In the genomic region with DNA sequence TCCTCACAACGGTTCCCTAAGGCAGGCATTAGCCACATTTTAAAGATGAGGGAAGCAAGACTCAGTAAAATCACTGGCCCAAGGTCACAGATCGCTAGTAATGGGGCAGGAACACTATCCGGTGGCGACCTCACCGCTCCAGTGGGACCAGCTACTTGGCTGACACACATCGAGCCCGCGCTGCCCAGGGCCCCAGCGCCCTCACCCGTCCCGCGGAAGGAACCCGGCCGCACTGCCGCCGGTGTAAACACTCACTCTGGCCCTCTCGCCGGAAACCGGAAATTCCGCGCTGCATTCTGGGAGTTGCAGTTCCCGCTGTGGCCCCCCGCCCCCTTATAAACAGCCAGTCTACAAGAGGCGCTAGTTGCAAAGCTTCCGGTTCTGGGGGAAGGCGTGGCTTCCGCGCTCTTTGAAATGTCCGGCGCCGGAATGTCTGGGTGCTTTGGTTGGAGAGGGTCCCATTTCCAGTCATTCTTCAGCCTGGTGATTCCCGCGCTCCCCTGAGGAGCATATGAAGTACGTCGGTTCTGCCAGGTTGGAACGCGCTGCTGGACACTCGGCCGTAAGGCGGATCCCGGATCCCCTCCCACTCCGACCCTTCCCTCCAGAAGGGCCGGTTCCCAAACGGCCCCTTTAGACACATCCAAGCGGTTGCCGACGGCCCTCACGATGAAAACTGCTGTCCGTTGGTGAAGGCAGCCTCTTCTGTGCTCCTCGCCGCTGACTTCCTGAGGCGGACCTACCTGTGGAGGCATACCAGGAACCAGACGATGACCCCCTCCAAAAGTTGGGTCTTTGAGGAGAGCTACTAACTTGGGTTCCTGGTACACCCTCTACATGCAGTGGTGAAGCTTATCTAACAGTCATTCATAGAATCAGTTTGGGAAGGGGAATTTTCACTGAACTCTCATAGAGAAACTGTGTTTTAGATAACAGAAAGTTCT, we compare ENCODE assay signal across 8 cellular contexts.
A peak's percentile ranks its signal among the peaks of the same experiment; 100 is the strongest.
DNase-seq lines count a peak whose midpoint lies in the region; ATAC-seq and TF ChIP-seq lines count a peak whose summit lies in the region.

A gene with protein sequence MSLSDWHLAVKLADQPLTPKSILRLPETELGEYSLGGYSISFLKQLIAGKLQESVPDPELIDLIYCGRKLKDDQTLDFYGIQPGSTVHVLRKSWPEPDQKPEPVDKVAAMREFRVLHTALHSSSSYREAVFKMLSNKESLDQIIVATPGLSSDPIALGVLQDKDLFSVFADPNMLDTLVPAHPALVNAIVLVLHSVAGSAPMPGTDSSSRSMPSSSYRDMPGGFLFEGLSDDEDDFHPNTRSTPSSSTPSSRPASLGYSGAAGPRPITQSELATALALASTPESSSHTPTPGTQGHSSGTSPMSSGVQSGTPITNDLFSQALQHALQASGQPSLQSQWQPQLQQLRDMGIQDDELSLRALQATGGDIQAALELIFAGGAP (minus strand): TSS at position 258 of the 944 bp plus-strand sequence. CDS start 2,293 bp downstream, outside the sequence.

- peak; percentile 97 for TF ChIP-seq POLR2A in GM18951 (IDR thresholded peaks at IDR 0.05; ENCODE audit: extremely low read depth, insufficient read depth, insufficient read length)

- in situ Hi-C loops in GM18951 (cut with MboI; ENCODE audit: low sequenced_read_pairs, unreplicated experiment): no loop called here

- peak; percentile 81 for DNase-seq in AG09319 (ENCODE audit: extremely low read depth, low read depth)
- peak; percentile 55 for DNase-seq in NCI-H345 treated with DMSO at 0.1 percent for 48 hours (lab: John Stamatoyannopoulos, UW; ENCODE audit: unreplicated experiment)
- DNase-seq in activated CD4-positive, CD25-positive, alpha-beta regulatory T cell (lab: John Stamatoyannopoulos, UW): peak; percentile 88 to 94 (median 92)
- DNase-seq in central memory CD4-positive, alpha-beta T cell: peak; percentile 89
- peak; percentile 97 for DNase-seq in inferior parietal cortex (ENCODE audit: extremely low spot score)
- peak; percentile 95 to 98 for DNase-seq in stimulated activated CD4-positive, alpha-beta T cell treated with anti-CD3 and anti-CD28 coated beads, Interleukin-12 subunit alpha, Interleukin-12 subunit beta, amount 100 ng/mL, for 24 hours (ENCODE audit: low read depth in 2 of 2)

- TF ChIP-seq CTCF in AG09319 (IDR thresholded peaks at IDR 0.05; ENCODE audit: low read depth, low read length): peak; percentile 31

- ATAC-seq in HG03196 (IDR thresholded peaks at IDR 0.05; ENCODE audit: unreplicated experiment): peak; percentile 89

Comparison
In these comparisons a context has a peak if more than half of its experiments do, and no peak if none do; other contexts are left out.
1. Peak in every context shown above with its lines: DNase-seq and ATAC-seq.